25 cellular contexts compared by ENCODE assay signal in the genomic region with DNA sequence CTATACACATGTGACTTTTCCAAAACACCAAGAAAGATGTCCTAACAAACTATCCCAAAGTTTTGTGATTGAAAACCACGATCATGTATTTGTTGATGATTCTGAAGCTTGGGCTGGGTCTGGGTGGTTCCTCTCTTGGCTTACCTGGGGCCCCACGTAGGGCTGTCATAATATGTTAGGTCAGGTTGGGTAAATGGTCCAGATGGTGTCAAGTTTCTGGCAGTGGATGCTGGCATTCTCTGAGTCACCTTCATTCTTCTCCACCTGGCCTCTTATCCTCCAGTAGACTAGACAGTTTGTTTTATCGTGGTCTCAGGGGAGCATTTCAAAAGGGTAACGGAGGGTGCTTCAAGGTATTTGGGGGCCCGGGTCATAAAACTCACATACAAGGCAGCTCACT. TPM values are rescaled to one million over a fixed set of nuclear protein-coding genes. Genes with fewer than 3 reads are reported as not detected.
DNase-seq lines count a peak whose midpoint lies in the region.
"Had no signal": no experiment of that assay in that cellular context is flagged by ENCODE, and none has a peak within 500 bp of the region (broad histone marks: within the 10 kb centered on the region; RNA-seq: fewer than 3 reads in every experiment).

No MANE protein-coding gene starts in this region.

- H3K56ac ChIP-seq in mesendoderm (ENCODE audit: low read length): no peak overlapping the region

- H2AK5ac ChIP-seq in trophoblast cell (ENCODE audit: low read length) (no peak overlapping the region), mesendoderm (ENCODE audit: low read length) (no peak overlapping the region)

- H3K4ac ChIP-seq in trophoblast cell (ENCODE audit: low read depth, low read length) (no peak overlapping the region), mesendoderm (ENCODE audit: low read depth, low read length) (no peak overlapping the region)

- H3K79me1 ChIP-seq in trophoblast cell (ENCODE audit: low read length): peaks cover 14% of the 10 kb centered on the region
- H3K79me1 ChIP-seq in mesendoderm (ENCODE audit: low read length): no peaks in the 10 kb centered on the region

- DNase-seq in NCI-H748 (lab: John Stamatoyannopoulos, UW; ENCODE audit: unreplicated experiment) (peak; percentile 55), NCI-H748 treated with DMSO at 0.1 percent for 48 hours (lab: John Stamatoyannopoulos, UW) (no peak), NCI-H187 treated with DMSO at 0.1 percent for 48 hours (lab: John Stamatoyannopoulos, UW) (peak; percentile 26), NCI-H69 (lab: John Stamatoyannopoulos, UW) (peak; percentile 32), trophoblast cell (peak; percentile 18 to 57), mesendoderm (no peak), dedifferentiated amniotic fluid mesenchymal stem cell (ENCODE audit: extremely low spot score) (no peak)
- no peak for DNase-seq in activated CD4-positive, alpha-beta T cell treated with anti-CD3 and anti-CD28 coated beads, Interleukin-2, amount 50 U/mL, for 1 hour
- DNase-seq: activated CD4-positive, alpha-beta T cell treated with anti-CD3 and anti-CD28 coated beads for 1 hour; activated CD8-positive, alpha-beta T cell treated with anti-CD3 and anti-CD28 coated beads, Interleukin-2, amount 10 ng/mL, durations not matched to agents 7 days and 5 days; activated T-cell treated with anti-CD3 and anti-CD28 coated beads for 4 hours; AML-193; anterior cingulate cortex; CD4-positive, alpha-beta T cell; esophagus squamous epithelium; foreskin melanocyte; GF-D8; H9; KG1; NCI-H1930; ovary; small intestine had no signal

- H3K23ac ChIP-seq in trophoblast cell (ENCODE audit: low read length) (no peak overlapping the region), mesendoderm (ENCODE audit: low read length) (no peak overlapping the region)

- H2BK12ac ChIP-seq in trophoblast cell (ENCODE audit: low read length): no peak overlapping the region

- no peak overlapping the region for H3K14ac ChIP-seq in trophoblast cell (ENCODE audit: low read length)

- H3K4me3 ChIP-seq in trophoblast cell (ENCODE audit: low read depth, low read length): no peak overlapping the region
- H3K4me3 ChIP-seq in mesendoderm (ENCODE audit: low read length): no peak overlapping the region
- H3K4me3 ChIP-seq: cardiac muscle cell, esophagus squamous epithelium, lung, ovary, thoracic aorta had no signal

- no CpG with 5 or more reads among the region's 5 CpGs for WGBS in trophoblast cell (ENCODE audit: extremely low coverage, insufficient coverage, insufficient read length)
- WGBS in mesendoderm (ENCODE audit: extremely low coverage, insufficient coverage, low lambda C conversion rate): no CpG with 5 or more reads among the region's 5 CpGs

- H3K27ac ChIP-seq in trophoblast cell (ENCODE audit: low read depth, low read length) (no peak overlapping the region), mesendoderm (ENCODE audit: low read depth, low read length) (no peak overlapping the region)
- H3K27ac ChIP-seq: cardiac muscle cell, esophagus squamous epithelium, ovary, thoracic aorta had no signal

- no peak overlapping the region for H2BK15ac ChIP-seq in mesendoderm (replicated peaks; ENCODE audit: low read depth)

- H3K4me2 ChIP-seq in trophoblast cell (ENCODE audit: low read length): no peak overlapping the region
- no peak overlapping the region for H3K4me2 ChIP-seq in mesendoderm (ENCODE audit: low read length)

- H2BK120ac ChIP-seq in trophoblast cell (ENCODE audit: insufficient read depth, low read length, poor library complexity) (peak overlapping the region; percentile 41), mesendoderm (ENCODE audit: low read depth, low read length) (no peak overlapping the region)

- H4K8ac ChIP-seq in trophoblast cell (ENCODE audit: low read depth, low read length) (no peak overlapping the region), mesendoderm (ENCODE audit: low read depth, low read length) (no peak overlapping the region)

- peaks cover 2% of the 10 kb centered on the region for H3K79me2 ChIP-seq in trophoblast cell (ENCODE audit: control insufficient read depth, insufficient read depth, low read length, poor library complexity)
- no peaks in the 10 kb centered on the region for H3K79me2 ChIP-seq in mesendoderm (ENCODE audit: control insufficient read depth, insufficient read depth, low read length)

- H3K27me3 ChIP-seq in trophoblast cell (ENCODE audit: insufficient read depth, low read length) (no peaks in the 10 kb centered on the region), mesendoderm (ENCODE audit: insufficient read depth, low read length, poor library complexity) (no peaks in the 10 kb centered on the region)
- H3K27me3 ChIP-seq: ovary had no signal

- no peak overlapping the region for H2AFZ ChIP-seq in trophoblast cell (ENCODE audit: insufficient read depth, low read length, poor library complexity)

- no peak overlapping the region for H4K5ac ChIP-seq in mesendoderm (ENCODE audit: low read length)

- H4K91ac ChIP-seq in trophoblast cell (ENCODE audit: low read depth, low read length): peak overlapping the region; percentile 1

- H4K12ac ChIP-seq in trophoblast cell (ENCODE audit: low read depth, low read length): no peak overlapping the region

- H3K9ac ChIP-seq in trophoblast cell (ENCODE audit: low read length) (no peak overlapping the region), mesendoderm (ENCODE audit: low read length) (no peak overlapping the region)

- no peaks in the 10 kb centered on the region for H3K9me3 ChIP-seq in trophoblast cell (ENCODE audit: insufficient read depth, low read depth, low read length)
- H3K9me3 ChIP-seq: esophagus squamous epithelium, ovary, thoracic aorta had no signal

- no peaks in the 10 kb centered on the region for H3K36me3 ChIP-seq in trophoblast cell (ENCODE audit: control insufficient read depth in 1 of 2, insufficient read depth in 2 of 2, low read length in 2 of 2)
- no peaks in the 10 kb centered on the region for H3K36me3 ChIP-seq in mesendoderm (ENCODE audit: control insufficient read depth, insufficient read depth, low read length)
- H3K36me3 ChIP-seq: cardiac muscle cell, esophagus squamous epithelium, ovary, thoracic aorta had no signal

- H3K4me1 ChIP-seq in trophoblast cell (ENCODE audit: control insufficient read depth in 1 of 2, insufficient read depth in 2 of 2, low read length in 2 of 2) (peaks cover 6 to 18% of the 10 kb centered on the region in 2 experiments), mesendoderm (ENCODE audit: control insufficient read depth, low read depth, low read length) (no peaks in the 10 kb centered on the region)

- H2BK5ac ChIP-seq in trophoblast cell (ENCODE audit: low read depth, low read length, poor library complexity) (no peak overlapping the region), mesendoderm (ENCODE audit: low read length) (no peak overlapping the region)

- no peak overlapping the region for H3K18ac ChIP-seq in trophoblast cell (ENCODE audit: low read length)
- H3K18ac ChIP-seq in mesendoderm (ENCODE audit: low read length): no peak overlapping the region

RNA-seq across cellular contexts. Expression of a gene that starts 39.4 kb away (rescaled TPM):
- 6.5 and 7.5 TPM in 2 replicates for polyA plus RNA-seq in trophoblast cell (2013)
- polyA plus RNA-seq in mesendoderm (2013, experiment 1 of 2): 2.7 TPM
- polyA plus RNA-seq in mesendoderm (2013, experiment 2 of 2): 3.6 TPM

RNA-seq across cellular contexts. Expression of a gene that starts 47.6 kb away (rescaled TPM):
- 37.5 and 38.8 TPM in 2 replicates for polyA plus RNA-seq in trophoblast cell (2013)
- polyA plus RNA-seq in mesendoderm (2013, experiment 1 of 2): 15.6 TPM
- polyA plus RNA-seq in mesendoderm (2013, experiment 2 of 2): 15.6 TPM

Comparison
In these comparisons a context has a peak if more than half of its experiments do, and no peak if none do; other contexts are left out.
1. DNase-seq: peak in NCI-H748 (single experiment), NCI-H187 treated with DMSO at 0.1 percent for 48 hours (single experiment), NCI-H69 (single experiment) and trophoblast cell (2 of 2); none in NCI-H748 treated with DMSO at 0.1 percent for 48 hours (single experiment), activated CD4-positive, alpha-beta T cell treated with anti-CD3 and anti-CD28 coated beads, Interleukin-2, amount 50 U/mL, for 1 hour (single experiment), mesendoderm (single experiment) and dedifferentiated amniotic fluid mesenchymal stem cell (single experiment).